Comparison of ENCODE assay signal across 21 cellular contexts in genomic region chr6:40573221-40573620, GRCh38. TPM values are rescaled to one million over a fixed set of nuclear protein-coding genes. Genes with fewer than 3 reads are reported as not detected.
DNase-seq lines count a peak whose midpoint lies in the region; ATAC-seq, FAIRE-seq and TF ChIP-seq lines count a peak whose summit lies in the region.
"Had no signal": no experiment of that assay in that cellular context is flagged by ENCODE, and none has a peak within 500 bp of the region (broad histone marks: within the 10 kb centered on the region; RNA-seq: fewer than 3 reads in every experiment).

No MANE protein-coding gene starts in this region.

- no peaks in the 10 kb centered on the region for H3K36me3 Mint-ChIP-seq in stimulated activated naive B cell treated with anti-CD40 and anti-IgM and Interleukin-4, amounts not matched to agents 10 μg/mL and 1 μg/mL and 100 μg/mL, for 72 hours

- no peaks in the 10 kb centered on the region for H4K20me1 ChIP-seq in OCI-LY7 (ENCODE audit: insufficient read depth, low read length)

- H3K27me3 Mint-ChIP-seq in stimulated activated naive B cell treated with anti-CD40 and anti-IgM and Interleukin-4, amounts not matched to agents 10 μg/mL and 1 μg/mL and 100 μg/mL, for 72 hours: peaks cover 0 to 4% of the 10 kb centered on the region in 2 donors

- H3K4me3 ChIP-seq in OCI-LY7 (ENCODE audit: low read depth, low read length, poor library complexity, severe bottlenecking): no peak overlapping the region
- H3K4me3 ChIP-seq: GM23338 had no signal

- H3K79me2 ChIP-seq in OCI-LY7 (ENCODE audit: insufficient read depth, low read depth, low read length): no peaks in the 10 kb centered on the region

- ATAC-seq in HG03175 (IDR thresholded peaks at IDR 0.05; ENCODE audit: unreplicated experiment) (peak; percentile 69), GM21737 (IDR thresholded peaks at IDR 0.05; ENCODE audit: unreplicated experiment) (no peak), HG03135 (IDR thresholded peaks at IDR 0.05; ENCODE audit: unreplicated experiment) (no peak)
- peak; percentile 79 to 82 for ATAC-seq in stimulated activated naive B cell treated with anti-CD40 and anti-IgM and Interleukin-4, amounts not matched to agents 10 μg/mL and 1 μg/mL and 100 μg/mL, for 72 hours (replicated peaks)
- ATAC-seq: GM23338, Panc1 had no signal

- no peak overlapping the region for H3K27ac Mint-ChIP-seq in stimulated activated naive B cell treated with anti-CD40 and anti-IgM and Interleukin-4, amounts not matched to agents 10 μg/mL and 1 μg/mL and 100 μg/mL, for 72 hours
- H3K27ac Mint-ChIP-seq: GM23338 had no signal

- no peaks in the 10 kb centered on the region for H3K9me3 ChIP-seq in OCI-LY7 (ENCODE audit: low read length)
- H3K9me3 ChIP-seq: SK-N-SH had no signal

- peak; percentile 50 for FAIRE-seq in GM18507 (lab: Jason Lieb, UNC)
- FAIRE-seq: D721Med had no signal

- no peaks in the 10 kb centered on the region for H3K9me3 Mint-ChIP-seq in stimulated activated naive B cell treated with anti-CD40 and anti-IgM and Interleukin-4, amounts not matched to agents 10 μg/mL and 1 μg/mL and 100 μg/mL, for 72 hours
- H3K9me3 Mint-ChIP-seq: GM23338 had no signal

- CTCF ChIA-PET in OCI-LY7 (lab: Charles Lee; ENCODE audit: unreplicated experiment): interaction anchor here (0.6 kb wide), 1 partner anchor 103 kb away, joined by 4 read pairs; no protein-coding TSS in a partner anchor

- H3K4me2 ChIP-seq in OCI-LY7 (ENCODE audit: low read length): no peak overlapping the region
- H3K4me2 ChIP-seq: GM23338, SK-N-SH had no signal

- no peaks in the 10 kb centered on the region for H3K4me1 ChIP-seq in OCI-LY7 (ENCODE audit: insufficient read depth, low read length, poor library complexity, severe bottlenecking)

- DNase-seq in GM18507 (ENCODE audit: extremely low spot score, insufficient read length, low read depth): no peak
- DNase-seq in OCI-LY7 (ENCODE audit: low spot score): peak; percentile 16
- DNase-seq in stimulated activated naive B cell treated with anti-CD40 and anti-IgM and Interleukin-4, amounts not matched to agents 10 μg/mL and 1 μg/mL and 100 μg/mL, for 72 hours: no peak
- DNase-seq in ecto neural progenitor cell (ENCODE audit: low spot score): no peak
- DNase-seq: AML-193, HCEC 1CT, KG1, NCI-H1092, NCI-H1436 treated with DMSO at 0.1 percent for 48 hours, NCI-H2029, NCI-H2171, NCI-H526, SK-N-SH had no signal

- no peaks in the 10 kb centered on the region for H3K9me2 ChIP-seq in OCI-LY7 (ENCODE audit: insufficient read depth, low read length)
- H3K9me2 ChIP-seq: SK-N-SH had no signal

- no TSS peak for BruUV-seq in OCI-LY7 (replicated peaks; lab: Mats Ljungman, UMichigan)

- peaks cover 9 to 25% of the 10 kb centered on the region in 2 donors for H3K4me1 Mint-ChIP-seq in stimulated activated naive B cell treated with anti-CD40 and anti-IgM and Interleukin-4, amounts not matched to agents 10 μg/mL and 1 μg/mL and 100 μg/mL, for 72 hours

- H3K4me3 Mint-ChIP-seq in stimulated activated naive B cell treated with anti-CD40 and anti-IgM and Interleukin-4, amounts not matched to agents 10 μg/mL and 1 μg/mL and 100 μg/mL, for 72 hours: no peak overlapping the region
- H3K4me3 Mint-ChIP-seq: GM23338 had no signal

- no peak overlapping the region for H2AFZ ChIP-seq in OCI-LY7 (ENCODE audit: low read length)
- H2AFZ ChIP-seq: GM23338 had no signal

- H3K27ac ChIP-seq in OCI-LY7 (ENCODE audit: low read depth, low read length, poor library complexity, severe bottlenecking): no peak overlapping the region
- H3K27ac ChIP-seq: C4-2B had no signal

- H3K36me3 ChIP-seq in OCI-LY7 (ENCODE audit: insufficient read depth, low read length): no peaks in the 10 kb centered on the region

- POLR2A ChIA-PET in OCI-LY7 (lab: Charles Lee): no interaction called here

- intact Hi-C loops in OCI-LY7 (cut with micrococcal nuclease; ENCODE audit: unreplicated experiment): no loop called here

- TF ChIP-seq CTCF in OCI-LY7 (conservative IDR thresholded peaks at IDR 0.05; ENCODE audit: low read length): no peak

RNA-seq across cellular contexts. Expression of gene LRFN2, which starts 13.9 kb away (rescaled TPM):
- not detected in 2 replicates for total RNA-seq in OCI-LY7 (2014; rRNA removed; shearing (Covaris generic))
- total RNA-seq in OCI-LY7 (2022): not detected in 2 replicates
- total RNA-seq: HT-29 had no signal

Comparison
In these comparisons a context has a peak if more than half of its experiments do, and no peak if none do; other contexts are left out.
1. ATAC-seq: peak in HG03175 (single experiment) and stimulated activated naive B cell treated with anti-CD40 and anti-IgM and Interleukin-4, amounts not matched to agents 10 μg/mL and 1 μg/mL and 100 μg/mL, for 72 hours (2 of 2); none in GM21737 (single experiment) and HG03135 (single experiment).